ENCODE assay signal across 10 cellular contexts in the genomic region with DNA sequence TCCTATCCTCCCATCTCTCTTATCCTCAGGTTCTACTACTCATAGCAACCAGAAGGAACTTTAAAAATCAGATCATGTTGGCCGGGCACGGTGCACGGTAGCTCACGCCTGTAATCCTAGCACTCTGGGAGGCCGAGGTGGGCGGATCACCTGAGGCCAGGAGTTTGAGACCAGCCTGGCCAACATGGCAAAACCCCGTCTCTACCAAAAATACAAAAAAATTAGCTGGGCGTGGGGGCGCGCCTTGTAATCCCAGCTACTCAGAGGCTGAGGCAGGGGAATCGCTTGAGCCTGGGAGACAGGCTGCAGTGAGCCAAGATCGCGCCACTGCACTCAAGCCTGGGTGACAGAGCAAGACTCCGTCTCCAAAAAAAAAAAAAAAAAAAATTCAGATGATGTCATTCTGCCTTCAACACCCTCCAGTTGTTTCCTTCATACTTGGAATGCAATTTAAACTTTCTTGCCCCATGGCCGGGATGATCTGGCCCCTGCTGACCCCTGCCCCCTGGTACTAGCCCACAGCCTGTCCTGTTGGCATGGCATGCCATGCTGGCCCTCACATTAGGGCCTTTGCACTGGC. TPM values are rescaled to one million over a fixed set of nuclear protein-coding genes. Genes with fewer than 3 reads are reported as not detected.
DNase-seq lines count a peak whose midpoint lies in the region; ATAC-seq, FAIRE-seq and TF ChIP-seq lines count a peak whose summit lies in the region.
"Not testable (repeated sequence)": the region's sequence is repeated elsewhere in the genome, so short reads cannot be mapped to it uniquely, and the experiment has no call there.
"Had no signal": no experiment of that assay in that cellular context is flagged by ENCODE, and none has a peak within 500 bp of the region (broad histone marks: within the 10 kb centered on the region; RNA-seq: fewer than 3 reads in every experiment).

No MANE protein-coding gene starts in this region.

- peaks cover 37% of the 10 kb centered on the region for H3K27me3 Mint-ChIP-seq in GM23338 (ENCODE audit: insufficient read depth, low read depth, poor library complexity)
- H3K27me3 Mint-ChIP-seq in activated T-cell treated with anti-CD3 and anti-CD28 coated beads, Interleukin-2, amount 50 U/mL, for 24 hours: not testable (repeated sequence)

- H3K9ac ChIP-seq in OCI-LY3 (ENCODE audit: low read length) (peak overlapping the region; percentile 86), skeletal muscle satellite cell (ENCODE audit: low read depth, low read length) (peak overlapping the region; percentile 87)
- H3K9ac ChIP-seq in muscle layer of colon (ENCODE audit: low read length): not testable (repeated sequence)

- not testable (repeated sequence) for ATAC-seq in A549, GM23338, heart right ventricle

- intact Hi-C loops in heart right ventricle (cut with DNase I): loop anchor here in 3 of 10 donors (2.0 to 5.0 kb wide), 3 partner anchors 36 to 44 kb away; a partner anchor contains a TSS

- not testable (repeated sequence) for H3K36me3 ChIP-seq in GM23338 (ENCODE audit: insufficient read depth); OCI-LY3 (replicated peaks; ENCODE audit: low read depth, low read length); heart right ventricle; muscle layer of colon (ENCODE audit: insufficient read depth, low read length); skeletal muscle satellite cell (ENCODE audit: insufficient read depth, low read length)

- 0 out of 2 replicates have a peak overlapping the region, but pooled peaks have one; percentile 89 for H2AFZ ChIP-seq in GM23338
- not testable (repeated sequence) for H2AFZ ChIP-seq in OCI-LY3 (ENCODE audit: low read depth, low read length)

- peak overlapping the region; percentile 80 to 97 for H3K27ac ChIP-seq in A549
- peak overlapping the region; percentile 96; the same call in 1 of the 2 replicates for H3K27ac ChIP-seq in GM23338 (ENCODE audit: low read depth)
- peak overlapping the region; percentile 51; the same call in 1 of the 2 replicates for H3K27ac ChIP-seq in OCI-LY3 (ENCODE audit: low read length)
- H3K27ac ChIP-seq in heart right ventricle: peak overlapping the region in 8 of 10 donors; percentile 76 to 89 (median 80)
- not testable (repeated sequence) for H3K27ac ChIP-seq in muscle layer of colon (ENCODE audit: low read depth, low read length)

- not testable (repeated sequence) for H3K36me3 Mint-ChIP-seq in GM23338 (ENCODE audit: low read depth); activated T-cell treated with anti-CD3 and anti-CD28 coated beads, Interleukin-2, amount 50 U/mL, for 24 hours (ENCODE audit: low read depth)

- not testable (repeated sequence) for DNase-seq in A549 (ENCODE audit: low read depth in 1 of 2, low spot score in 1 of 2); GM23338 (ENCODE audit: low spot score); activated T-cell treated with anti-CD3 and anti-CD28 coated beads, Interleukin-2, amount 50 U/mL, for 24 hours; choroid plexus epithelial cell (ENCODE audit: low read depth); heart right ventricle

- H3K79me2 ChIP-seq in GM23338 (replicated peaks; ENCODE audit: insufficient read depth): not testable (repeated sequence)
- peaks cover 11% of the 10 kb centered on the region; the same call in 1 of the 2 replicates for H3K79me2 ChIP-seq in OCI-LY3 (ENCODE audit: low read length)

- peak overlapping the region; percentile 96 for H3K27ac Mint-ChIP-seq in GM23338
- H3K27ac Mint-ChIP-seq in activated T-cell treated with anti-CD3 and anti-CD28 coated beads, Interleukin-2, amount 50 U/mL, for 24 hours: peak overlapping the region; percentile 93

- 71% methylated on average over 15 of the region's 15 CpGs for WGBS in A549 (ENCODE audit: missing lambda C conversion rate)
- WGBS in heart right ventricle, 2 donors: 43 to 44% methylated on average over 15 of the region's 15 CpGs

- H3K9me3 Mint-ChIP-seq in GM23338; activated T-cell treated with anti-CD3 and anti-CD28 coated beads, Interleukin-2, amount 50 U/mL, for 24 hours: not testable (repeated sequence)

- not testable (repeated sequence) for TF ChIP-seq CTCF in A549 (IDR thresholded peaks at IDR 0.05); GM23338 (conservative IDR thresholded peaks at IDR 0.05; ENCODE audit: low read depth in 2 of 2); OCI-LY3 (IDR thresholded peaks at IDR 0.05; ENCODE audit: low read depth, low read length); choroid plexus epithelial cell (conservative IDR thresholded peaks at IDR 0.05; ENCODE audit: low read depth, low read length); heart right ventricle (IDR thresholded peaks at IDR 0.05)

- not testable (repeated sequence) for FAIRE-seq in A549 (lab: Jason Lieb, UNC)

- H3K9me2 ChIP-seq in GM23338 (ENCODE audit: insufficient read depth): not testable (repeated sequence)

- H4K20me1 ChIP-seq in GM23338 (replicated peaks; ENCODE audit: insufficient read depth); OCI-LY3 (ENCODE audit: insufficient read depth, low read length): not testable (repeated sequence)

- CTCF ChIA-PET in A549 (lab: Yijun Ruan, JAX): interaction anchor here (0.6 to 25.9 kb wide), 11 partner anchors 10 to 198 kb away, joined by 3 to 550 read pairs (median 55); a partner anchor contains a TSS

- H3K4me1 Mint-ChIP-seq in GM23338: peaks cover 24% of the 10 kb centered on the region
- peaks cover 27% of the 10 kb centered on the region for H3K4me1 Mint-ChIP-seq in activated T-cell treated with anti-CD3 and anti-CD28 coated beads, Interleukin-2, amount 50 U/mL, for 24 hours (ENCODE audit: low read depth)

- H3K4me2 ChIP-seq in A549 (peak overlapping the region; percentile 86), GM23338 (peak overlapping the region; percentile 81), OCI-LY3 (ENCODE audit: low read length) (peak overlapping the region; percentile 77), skeletal muscle satellite cell (ENCODE audit: low read length) (peak overlapping the region; percentile 100)

- not testable (repeated sequence) for H3K27me3 ChIP-seq in GM23338 (ENCODE audit: insufficient read depth); OCI-LY3 (ENCODE audit: low read depth, low read length); heart right ventricle; muscle layer of colon (ENCODE audit: control insufficient read depth in 1 of 2, insufficient read depth in 2 of 2, low read length in 2 of 2)
- H3K27me3 ChIP-seq in skeletal muscle satellite cell (ENCODE audit: control insufficient read depth, insufficient read depth, low read length): peaks cover 15% of the 10 kb centered on the region

- not testable (repeated sequence) for TF ChIP-seq POLR2A in A549 (IDR thresholded peaks at IDR 0.05; ENCODE audit: low read length)

- peaks cover 12% of the 10 kb centered on the region for H3F3A ChIP-seq in GM23338 (replicated peaks; ENCODE audit: low read depth)

- not testable (repeated sequence) for H3K4me1 ChIP-seq in A549
- peaks cover 16% of the 10 kb centered on the region for H3K4me1 ChIP-seq in GM23338 (ENCODE audit: insufficient read depth)
- H3K4me1 ChIP-seq in OCI-LY3 (ENCODE audit: low read length): peaks cover 22% of the 10 kb centered on the region
- peaks cover 8 to 53% (median 22%) of the 10 kb centered on the region in 9 donors for H3K4me1 ChIP-seq in heart right ventricle
- peaks cover 16% of the 10 kb centered on the region for H3K4me1 ChIP-seq in muscle layer of colon (ENCODE audit: insufficient read depth, low read length)
- H3K4me1 ChIP-seq in skeletal muscle satellite cell (ENCODE audit: control insufficient read depth, insufficient read depth, low read length): peaks cover 20% of the 10 kb centered on the region

- not testable (repeated sequence) for TF ChIP-seq EP300 in A549 (IDR thresholded peaks at IDR 0.05)

- TF ChIP-seq RAD21 in A549 (conservative IDR thresholded peaks at IDR 0.05 in 1 of 2, IDR thresholded peaks at IDR 0.05 in 1 of 2): not testable (repeated sequence)

- H3K4me3 Mint-ChIP-seq in GM23338: peak overlapping the region; percentile 85
- H3K4me3 Mint-ChIP-seq in activated T-cell treated with anti-CD3 and anti-CD28 coated beads, Interleukin-2, amount 50 U/mL, for 24 hours: peak overlapping the region; percentile 90

- peak overlapping the region; percentile 59 for H3K4me3 ChIP-seq in A549
- peak overlapping the region; percentile 90 for H3K4me3 ChIP-seq in GM23338
- peak overlapping the region; percentile 83 for H3K4me3 ChIP-seq in OCI-LY3 (ENCODE audit: low read length)
- H3K4me3 ChIP-seq in choroid plexus epithelial cell (ENCODE audit: low read depth, low read length): peak overlapping the region; percentile 80
- H3K4me3 ChIP-seq in heart right ventricle: peak overlapping the region; percentile 55 to 96 (median 74)
- H3K4me3 ChIP-seq in muscle layer of colon (ENCODE audit: low read depth in 1 of 2, low read length in 2 of 2): peak overlapping the region; percentile 31 to 87
- H3K4me3 ChIP-seq in skeletal muscle satellite cell (ENCODE audit: low read length): peak overlapping the region; percentile 88

- POLR2A ChIA-PET in A549 (lab: Yijun Ruan, JAX): interaction anchor here (2.4 kb wide), 1 partner anchor 18 kb away, joined by 11 read pairs; no protein-coding TSS in a partner anchor

- H3K9me3 ChIP-seq in A549; OCI-LY3 (ENCODE audit: insufficient read depth, low read length); heart right ventricle; muscle layer of colon (ENCODE audit: low read length); skeletal muscle satellite cell (replicated peaks; ENCODE audit: low read length): not testable (repeated sequence)

RNA-seq across cellular contexts. Expression of a gene that starts 7.7 kb away (rescaled TPM):
- polyA plus RNA-seq in A549 (2011; rRNA removed) (67.0 and 67.8 TPM in 2 replicates), A549 (2017; fragmentation: RNase III; extraction: RNeasy Plus Mini Kit Qiagen cat#74134 plus additional on column Dnase treatment) (44.6 to 48.8 TPM (median 47.4 TPM) in 3 replicates), GM23338 (2016; fragmentation: Nextera tagmentation; extraction: Ambion mirVana) (138 and 140 TPM in 2 replicates), heart right ventricle (100 to 1,000 TPM; 107 to 171 TPM)
- 102 and 107 TPM in 2 replicates for polyA plus RNA-seq in A549 (2012; cell fraction: cytosol; rRNA removed)
- polyA plus RNA-seq in A549 (2012; cell fraction: nucleus; rRNA removed): 51.4 and 67.2 TPM in 2 replicates
- 68.0 and 84.2 TPM in 2 replicates for polyA minus RNA-seq in A549 (2011; rRNA and poly(A)+ RNA removed)
- total RNA-seq in GM23338 (2014; rRNA removed; shearing (Covaris generic)): 132 and 153 TPM in 2 replicates
- total RNA-seq in heart right ventricle: 100 to 1,000 TPM; 112 to 270 (median 146) TPM
- 223 and 229 TPM in 2 replicates for total RNA-seq in skeletal muscle satellite cell (2012; rRNA removed)

RNA-seq across cellular contexts. Expression of a gene that starts 23.2 kb away (rescaled TPM):
- polyA plus RNA-seq in A549 (2011; rRNA removed) (0.05 and 0.12 TPM in 2 replicates), A549 (2017; fragmentation: RNase III; extraction: RNeasy Plus Mini Kit Qiagen cat#74134 plus additional on column Dnase treatment) (0.10 to 0.13 TPM in 2 of 3 replicates, not detected in the other), GM23338 (2016; fragmentation: Nextera tagmentation; extraction: Ambion mirVana) (0.68 and 1.3 TPM in 2 replicates), heart right ventricle (10 to 100 TPM in 1 of 2 donors, 1 to 10 TPM in 1; 1.4 to 11.8 TPM)
- polyA plus RNA-seq in A549 (2012; cell fraction: cytosol; rRNA removed): 0.04 and 0.05 TPM in 2 replicates
- 0.04 and 0.11 TPM in 2 replicates for polyA plus RNA-seq in A549 (2012; cell fraction: nucleus; rRNA removed)
- 0.39 TPM in 1 of 2 replicates, not detected in the other for polyA minus RNA-seq in A549 (2011; rRNA and poly(A)+ RNA removed)
- 0.28 and 3.0 TPM in 2 replicates for total RNA-seq in GM23338 (2014; rRNA removed; shearing (Covaris generic))
- 10 to 100 TPM in 7 of 10 donors, 1 to 10 TPM in 3; 6.2 to 16.4 (median 11.2) TPM for total RNA-seq in heart right ventricle
- total RNA-seq in skeletal muscle satellite cell (2012; rRNA removed): not detected in 2 replicates
- total RNA-seq: A172 had no signal

RNA-seq across cellular contexts. Expression of a gene that starts 36.9 kb away (rescaled TPM):
- polyA plus RNA-seq in A549 (2011; rRNA removed) (not detected in 2 replicates), A549 (2017; fragmentation: RNase III; extraction: RNeasy Plus Mini Kit Qiagen cat#74134 plus additional on column Dnase treatment) (not detected in 3 replicates), GM23338 (2016; fragmentation: Nextera tagmentation; extraction: Ambion mirVana) (not detected in 2 replicates), heart right ventricle (not detected)
- 0.04 TPM in 1 of 2 replicates, not detected in the other for polyA plus RNA-seq in A549 (2012; cell fraction: cytosol; rRNA removed)
- not detected in 2 replicates for polyA plus RNA-seq in A549 (2012; cell fraction: nucleus; rRNA removed)
- polyA minus RNA-seq in A549 (2011; rRNA and poly(A)+ RNA removed): not detected in 2 replicates
- total RNA-seq in GM23338 (2014; rRNA removed; shearing (Covaris generic)): not detected in 2 replicates
- not detected for total RNA-seq in heart right ventricle
- not detected in 2 replicates for total RNA-seq in skeletal muscle satellite cell (2012; rRNA removed)
- total RNA-seq: A172, cerebellum had no signal

RNA-seq across cellular contexts. Expression of a gene that starts 40.7 kb away (rescaled TPM):
- polyA plus RNA-seq in A549 (2011; rRNA removed): 6.5 and 6.8 TPM in 2 replicates
- polyA plus RNA-seq in A549 (2012; cell fraction: cytosol; rRNA removed): 7.5 and 9.0 TPM in 2 replicates
- polyA plus RNA-seq in A549 (2012; cell fraction: nucleus; rRNA removed): 57.8 and 81.9 TPM in 2 replicates
- 6.5 to 8.4 TPM (median 7.4 TPM) in 3 replicates for polyA plus RNA-seq in A549 (2017; fragmentation: RNase III; extraction: RNeasy Plus Mini Kit Qiagen cat#74134 plus additional on column Dnase treatment)
- 6.1 and 7.2 TPM in 2 replicates for polyA minus RNA-seq in A549 (2011; rRNA and poly(A)+ RNA removed)
- total RNA-seq in GM23338 (2014; rRNA removed; shearing (Covaris generic)): 2.4 and 8.0 TPM in 2 replicates
- 3.0 and 3.3 TPM in 2 replicates for polyA plus RNA-seq in GM23338 (2016; fragmentation: Nextera tagmentation; extraction: Ambion mirVana)
- 10 to 100 TPM; 14.9 to 28.8 (median 21.9) TPM for total RNA-seq in heart right ventricle
- 10 to 100 TPM; 21.2 to 46.7 TPM for polyA plus RNA-seq in heart right ventricle
- 0.51 and 1.5 TPM in 2 replicates for total RNA-seq in skeletal muscle satellite cell (2012; rRNA removed)

RNA-seq across cellular contexts. Expression of a gene that starts 50.6 kb away (rescaled TPM):
- not detected in 2 replicates for polyA plus RNA-seq in A549 (2011; rRNA removed)
- 0.03 TPM in 1 of 2 replicates, not detected in the other for polyA plus RNA-seq in A549 (2012; cell fraction: cytosol; rRNA removed)
- polyA plus RNA-seq in A549 (2012; cell fraction: nucleus; rRNA removed): 0.06 and 0.16 TPM in 2 replicates
- polyA plus RNA-seq in A549 (2017; fragmentation: RNase III; extraction: RNeasy Plus Mini Kit Qiagen cat#74134 plus additional on column Dnase treatment): 0.09 TPM in 1 of 3 replicates, not detected in the others
- not detected in 2 replicates for polyA minus RNA-seq in A549 (2011; rRNA and poly(A)+ RNA removed)
- 0.59 and 1.5 TPM in 2 replicates for total RNA-seq in GM23338 (2014; rRNA removed; shearing (Covaris generic))
- 0.86 and 1.5 TPM in 2 replicates for polyA plus RNA-seq in GM23338 (2016; fragmentation: Nextera tagmentation; extraction: Ambion mirVana)
- 10 to 100 TPM; 13.2 to 45.2 (median 33.2) TPM for total RNA-seq in heart right ventricle
- 10 to 100 TPM in 1 of 2 donors, 1 to 10 TPM in 1; 1.9 to 26.3 TPM for polyA plus RNA-seq in heart right ventricle
- 0.87 TPM in 1 of 2 replicates, not detected in the other for total RNA-seq in skeletal muscle satellite cell (2012; rRNA removed)
- total RNA-seq: A172 had no signal
